In the genomic region with DNA sequence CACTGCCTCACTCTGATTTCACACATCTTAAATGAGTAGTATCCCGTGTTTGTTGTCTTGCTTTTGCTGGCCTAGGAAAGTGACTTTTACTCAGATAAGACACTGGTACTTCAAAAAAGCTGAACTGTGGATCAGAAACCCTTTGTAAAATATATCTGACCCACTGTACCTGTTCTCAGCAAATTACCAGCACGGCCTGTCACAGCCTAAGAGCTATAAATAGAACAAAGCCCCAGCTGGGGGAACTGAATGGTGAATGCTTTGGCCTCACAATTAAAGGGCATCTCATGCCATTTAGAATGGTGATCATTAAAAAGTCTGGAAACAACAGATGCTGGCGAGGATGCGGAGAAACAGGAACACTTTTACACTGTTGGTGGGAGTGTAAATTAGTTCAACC, we compare ENCODE assay signal across 1 cellular context.
TF ChIP-seq lines count a peak whose summit lies in the region.

No MANE protein-coding gene starts in this region.

TF ChIP-seq in IMR-90, 13 proteins besides CTCF, POLR2A, EP300 and RAD21 (continued from another document):
- TF ChIP-seq MAZ (IDR thresholded peaks at IDR 0.05; ENCODE audit: borderline replicate concordance, low read depth, low read length) = no peak
- no peak for TF ChIP-seq CHD1 (IDR thresholded peaks at IDR 0.05; ENCODE audit: low read depth, low read length)
- no peak for TF ChIP-seq SMC3 (IDR thresholded peaks at IDR 0.05; ENCODE audit: low read depth, low read length)
- no peak for TF ChIP-seq FOS (IDR thresholded peaks at IDR 0.05; ENCODE audit: low read depth, low read length)
- no peak for TF ChIP-seq MXI1 (IDR thresholded peaks at IDR 0.05; ENCODE audit: borderline replicate concordance, low read depth, low read length)
- no peak for TF ChIP-seq CEBPB (IDR thresholded peaks at IDR 0.05; ENCODE audit: low read depth, low read length)
- no peak for TF ChIP-seq RCOR1 (IDR thresholded peaks at IDR 0.05; ENCODE audit: insufficient replicate concordance, low read length)
- no peak for TF ChIP-seq MAFK (IDR thresholded peaks at IDR 0.05; ENCODE audit: low read depth, low read length)
- TF ChIP-seq NFE2L2 (IDR thresholded peaks at IDR 0.05; ENCODE audit: low read depth, low read length) = no peak
- TF ChIP-seq BHLHE40 (IDR thresholded peaks at IDR 0.05; ENCODE audit: low read depth, low read length) = no peak
- TF ChIP-seq USF2 (IDR thresholded peaks at IDR 0.05; ENCODE audit: low read depth, low read length) = no peak
- no peak for TF ChIP-seq RFX5 (IDR thresholded peaks at IDR 0.05; ENCODE audit: low read depth, low read length)
